In the genomic region with DNA sequence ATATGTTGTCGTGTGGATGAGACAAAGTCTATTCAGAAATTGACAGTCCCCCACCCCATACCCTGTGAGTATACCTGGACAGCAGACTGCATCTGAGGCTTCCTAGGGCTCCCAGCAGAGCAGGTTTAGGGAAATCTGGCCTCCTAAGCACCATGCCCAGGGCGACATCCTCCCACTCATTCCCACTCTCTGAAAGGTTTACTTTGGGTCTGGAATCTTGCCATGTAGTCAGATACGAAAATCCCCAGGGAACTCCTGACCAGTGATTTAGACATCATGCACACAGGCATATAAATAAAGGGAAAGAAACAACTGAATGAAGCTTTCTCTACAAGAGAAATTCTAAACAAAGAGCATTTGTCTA, we compare ENCODE assay signal across 8 cellular contexts. TPM values are rescaled to one million over a fixed set of nuclear protein-coding genes. Genes with fewer than 3 reads are reported as not detected.
DNase-seq lines count a peak whose midpoint lies in the region; ATAC-seq and TF ChIP-seq lines count a peak whose summit lies in the region.

No MANE protein-coding gene starts in this region.

- H3K4me1 ChIP-seq in testis: no peaks in the 10 kb centered on the region

- H3K27ac ChIP-seq in testis: no peak overlapping the region

- no peak overlapping the region for H3K27ac Mint-ChIP-seq in WTC11

- H3K9me3 ChIP-seq in MG63 (peaks cover 3% of the 10 kb centered on the region; the same call in 1 of the 2 replicates), iPS-18c (ENCODE audit: control insufficient read depth, insufficient read depth, low read length) (no peaks in the 10 kb centered on the region), testis (no peaks in the 10 kb centered on the region)

- H3K4me3 Mint-ChIP-seq in WTC11: peak overlapping the region; percentile 75

- peaks cover 26% of the 10 kb centered on the region for H3K27me3 Mint-ChIP-seq in WTC11 (ENCODE audit: low read depth)

- H3K9me3 Mint-ChIP-seq in WTC11: no peaks in the 10 kb centered on the region

- WGBS in testis, 2 donors: 6 to 10% methylated on average over 3 of the region's 3 CpGs

- intact Hi-C loops in testis (cut with DNase I; ENCODE audit: low total_unique reads): no loop called here

- CTCF ChIA-PET in WTC11 (lab: Charles Lee): interaction anchor here (0.7 kb wide), 1 partner anchor 259 kb away, joined by 3 read pairs; no protein-coding TSS in a partner anchor

- peaks cover 12% of the 10 kb centered on the region for H3K4me1 Mint-ChIP-seq in WTC11

- peak overlapping the region; percentile 52 for H3K4me3 ChIP-seq in MG63
- H3K4me3 ChIP-seq in iPS-18c (ENCODE audit: insufficient read depth, low read depth, low read length): peak overlapping the region; percentile 64; the same call in 1 of the 2 replicates
- peak overlapping the region; percentile 63 for H3K4me3 ChIP-seq in testis

- TF ChIP-seq CTCF in WTC11 (IDR thresholded peaks at IDR 0.05) (no peak), testis (IDR thresholded peaks at IDR 0.05) (no peak)

- DNase-seq in MG63: no peak
- DNase-seq in WTC11 (ENCODE audit: low spot score): no peak
- no peak for DNase-seq in testis
- no peak for DNase-seq in ureter (ENCODE audit: low spot score)
- no peak for DNase-seq in activated CD8-positive, alpha-beta memory T cell treated with anti-CD3 and anti-CD28 coated beads, Interleukin-2, amount 50 U/mL, for 48 hours
- no peak for DNase-seq in HuH-7 (ENCODE audit: low spot score)

- POLR2A ChIA-PET in WTC11 (lab: Charles Lee): no interaction called here

- no peaks in the 10 kb centered on the region for H3K36me3 Mint-ChIP-seq in WTC11

- ATAC-seq in WTC11: peak; percentile 12; the same call in 1 of the 2 replicates
- no peak for ATAC-seq in esophagus mucosa

- no peaks in the 10 kb centered on the region for H3K27me3 ChIP-seq in MG63
- no peaks in the 10 kb centered on the region for H3K27me3 ChIP-seq in testis

- TF ChIP-seq POLR2A in testis (IDR thresholded peaks at IDR 0.05): no peak

- H3K36me3 ChIP-seq in MG63 (no peaks in the 10 kb centered on the region), testis (ENCODE audit: low read depth, missing control alignments) (no peaks in the 10 kb centered on the region)

TF ChIP-seq in WTC11, 78 proteins besides CTCF, POLR2A, EP300 and RAD21:
- no peak for TF ChIP-seq ZNF263 (CRISPR knock-in tag; IDR thresholded peaks at IDR 0.05; ENCODE audit: low read depth)
- no peak for TF ChIP-seq MXD4 (CRISPR knock-in tag; IDR thresholded peaks at IDR 0.05; ENCODE audit: borderline replicate concordance)
- TF ChIP-seq, protein P1, sequence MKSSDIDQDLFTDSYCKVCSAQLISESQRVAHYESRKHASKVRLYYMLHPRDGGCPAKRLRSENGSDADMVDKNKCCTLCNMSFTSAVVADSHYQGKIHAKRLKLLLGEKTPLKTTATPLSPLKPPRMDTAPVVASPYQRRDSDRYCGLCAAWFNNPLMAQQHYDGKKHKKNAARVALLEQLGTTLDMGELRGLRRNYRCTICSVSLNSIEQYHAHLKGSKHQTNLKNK (CRISPR knock-in tag; IDR thresholded peaks at IDR 0.05): no peak
- no peak for TF ChIP-seq PRRX2 (CRISPR knock-in tag; IDR thresholded peaks at IDR 0.05)
- TF ChIP-seq KAT7 (CRISPR knock-in tag; IDR thresholded peaks at IDR 0.05; ENCODE audit: borderline replicate concordance): no peak

RNA-seq across cellular contexts. Expression of a gene that starts 0.7 kb away (rescaled TPM):
- total RNA-seq in MG63 (2014; rRNA removed; shearing (Covaris generic); ENCODE audit: low replicate concordance): 0.49 TPM in 1 of 2 replicates, not detected in the other
- total RNA-seq in WTC11 (2021) (0.11 to 0.34 TPM (median 0.33 TPM) in 3 replicates), testis (1 to 10 TPM; 3.2 to 4.0 TPM), ureter (1.1 TPM), esophagus mucosa (not detected)
- polyA plus RNA-seq in testis (ENCODE audit: insufficient read depth, low read depth, low replicate concordance): 2.9 TPM

RNA-seq across cellular contexts. Expression of a gene that starts 35.5 kb away (rescaled TPM):
- total RNA-seq in MG63 (2014; rRNA removed; shearing (Covaris generic); ENCODE audit: low replicate concordance): 9.4 and 11.6 TPM in 2 replicates
- total RNA-seq in WTC11 (2021): 0.09 to 0.22 TPM (median 0.11 TPM) in 3 replicates
- total RNA-seq in testis: 1 to 10 TPM; 5.7 to 5.8 TPM
- polyA plus RNA-seq in testis (ENCODE audit: insufficient read depth, low read depth, low replicate concordance): 7.7 TPM
- total RNA-seq in ureter: 1.9 TPM
- 0.40 TPM for total RNA-seq in esophagus mucosa
